27 cellular contexts compared by ENCODE assay signal in genomic region chr15:81380203-81380602, GRCh38. TPM values are rescaled to one million over a fixed set of nuclear protein-coding genes. Genes with fewer than 3 reads are reported as not detected.
DNase-seq lines count a peak whose midpoint lies in the region; ATAC-seq and TF ChIP-seq lines count a peak whose summit lies in the region.
"Had no signal": no experiment of that assay in that cellular context is flagged by ENCODE, and none has a peak within 500 bp of the region (broad histone marks: within the 10 kb centered on the region; RNA-seq: fewer than 3 reads in every experiment).

No MANE protein-coding gene starts in this region.

- H3K4me3 ChIP-seq in LNCaP clone FGC (ENCODE audit: low read depth, low read length) = no peak overlapping the region
- no peak overlapping the region for H3K4me3 ChIP-seq in vagina
- H3K4me3 ChIP-seq: A549; BLaER1 treated with 17β-estradiol and CSF1 and Interleukin-3, amounts not matched to agents 10 nM and 100 nM; GM23338 had no signal

- H3K4me1 Mint-ChIP-seq in activated CD4-positive, alpha-beta T cell treated with anti-CD3 and anti-CD28 coated beads, Interleukin-2, amount 10 ng/mL, durations not matched to agents 24 days and 14 days = peaks cover 6% of the 10 kb centered on the region
- peaks cover 0 to 2% of the 10 kb centered on the region in 2 donors for H3K4me1 Mint-ChIP-seq in immature natural killer cell

- no peak overlapping the region for H3K4me3 Mint-ChIP-seq in activated CD4-positive, alpha-beta T cell treated with anti-CD3 and anti-CD28 coated beads, Interleukin-2, amount 10 ng/mL, durations not matched to agents 24 days and 14 days
- H3K4me3 Mint-ChIP-seq in immature natural killer cell = no peak overlapping the region
- H3K4me3 Mint-ChIP-seq: CD4-positive, alpha-beta memory T cell; GM23338; H9; HFFc6 had no signal

- ATAC-seq in left colon (peak; percentile 55), GM19328 (IDR thresholded peaks at IDR 0.05; ENCODE audit: unreplicated experiment) (no peak), HG03342 (IDR thresholded peaks at IDR 0.05; ENCODE audit: unreplicated experiment) (no peak)
- ATAC-seq: A549, GM23338, HCT116 had no signal

- no peak overlapping the region for H3K27ac Mint-ChIP-seq in activated CD4-positive, alpha-beta T cell treated with anti-CD3 and anti-CD28 coated beads, Interleukin-2, amount 10 ng/mL, durations not matched to agents 24 days and 14 days
- H3K27ac Mint-ChIP-seq in immature natural killer cell = no peak overlapping the region
- H3K27ac Mint-ChIP-seq: CD4-positive, alpha-beta memory T cell; GM23338; H9; HFFc6 had no signal

- intact Hi-C loops in activated CD4-positive, alpha-beta T cell treated with anti-CD3 and anti-CD28 coated beads, Interleukin-2, amount 10 ng/mL, durations not matched to agents 24 days and 14 days (cut with micrococcal nuclease) = no loop called here
- intact Hi-C loops in left colon (cut with DNase I, micrococcal nuclease) (no loop called here), vagina (cut with DNase I) (no loop called here)

- TF ChIP-seq CTCF in LNCaP clone FGC (IDR thresholded peaks at IDR 0.05; ENCODE audit: control insufficient read depth, extremely low read depth, insufficient read depth) = no peak
- no peak for TF ChIP-seq CTCF in vagina (IDR thresholded peaks at IDR 0.05)

- H3K9me3 ChIP-seq in vagina = no peaks in the 10 kb centered on the region
- H3K9me3 ChIP-seq: BE2C had no signal

- TF ChIP-seq POLR2A in vagina (IDR thresholded peaks at IDR 0.05) = no peak

- no peaks in the 10 kb centered on the region for H3K9me3 Mint-ChIP-seq in activated CD4-positive, alpha-beta T cell treated with anti-CD3 and anti-CD28 coated beads, Interleukin-2, amount 10 ng/mL, durations not matched to agents 24 days and 14 days
- H3K9me3 Mint-ChIP-seq in immature natural killer cell = no peaks in the 10 kb centered on the region
- H3K9me3 Mint-ChIP-seq: GM23338, HFFc6 had no signal

- peaks cover 14% of the 10 kb centered on the region for H3K4me1 ChIP-seq in vagina
- H3K4me1 ChIP-seq: A549, BE2C had no signal

- no peaks in the 10 kb centered on the region for H3K36me3 ChIP-seq in vagina
- H3K36me3 ChIP-seq: BE2C; BLaER1 treated with 17β-estradiol and CSF1 and Interleukin-3, amounts not matched to agents 10 nM and 100 nM had no signal

- H3K27ac ChIP-seq in vagina = peak overlapping the region; percentile 46
- H3K27ac ChIP-seq: A549; BLaER1 treated with 17β-estradiol and CSF1 and Interleukin-3, amounts not matched to agents 10 nM and 100 nM had no signal

- no peaks in the 10 kb centered on the region for H3K27me3 ChIP-seq in vagina
- H3K27me3 ChIP-seq: BLaER1 treated with 17β-estradiol and CSF1 and Interleukin-3, amounts not matched to agents 10 nM and 100 nM had no signal

- H3K27me3 Mint-ChIP-seq in activated CD4-positive, alpha-beta T cell treated with anti-CD3 and anti-CD28 coated beads, Interleukin-2, amount 10 ng/mL, durations not matched to agents 24 days and 14 days = peaks cover 8% of the 10 kb centered on the region
- peaks cover 2 to 17% (median 6%) of the 10 kb centered on the region in 3 donors for H3K27me3 Mint-ChIP-seq in immature natural killer cell (ENCODE audit: low read depth in 3 of 3)

- H3K36me3 Mint-ChIP-seq in activated CD4-positive, alpha-beta T cell treated with anti-CD3 and anti-CD28 coated beads, Interleukin-2, amount 10 ng/mL, durations not matched to agents 24 days and 14 days (ENCODE audit: low read depth) = no peaks in the 10 kb centered on the region
- H3K36me3 Mint-ChIP-seq in immature natural killer cell = peaks cover 0 to 3% (median 0%) of the 10 kb centered on the region in 3 donors

- peak; percentile 62 for DNase-seq in activated CD4-positive, alpha-beta T cell treated with anti-CD3 and anti-CD28 coated beads, Interleukin-2, amount 10 ng/mL, durations not matched to agents 24 days and 14 days
- no peak for DNase-seq in activated CD4-positive, alpha-beta T cell treated with anti-CD3 and anti-CD28 coated beads for 1 hour
- DNase-seq in LNCaP clone FGC (ENCODE audit: low read depth) (peak; percentile 76), left colon (no peak), vagina (ENCODE audit: extremely low spot score in 2 of 2) (no peak), immature natural killer cell (no peak)
- DNase-seq: 8988T; ACHN; AML-193; BE2C; Calu3; CD4-positive, alpha-beta memory T cell; COR-L47; DMS53; DMS79 treated with DMSO at 0.1 percent for 48 hours; GF-D8; H9; HFFc6 had no signal

RNA-seq across cellular contexts. Expression of gene TMC3, which starts 6.2 kb away (rescaled TPM):
- total RNA-seq in activated CD4-positive, alpha-beta T cell treated with anti-CD3 and anti-CD28 coated beads, Interleukin-2, amount 10 ng/mL, durations not matched to agents 24 days and 14 days = not detected in 2 replicates
- total RNA-seq in left colon (not detected), vagina (2.7 TPM)
- under 1 TPM in 1 of 3 donors, not detected in 2; 0.07 TPM for polyA plus RNA-seq in immature natural killer cell
- total RNA-seq: Calu3; CD4-positive, alpha-beta memory T cell; Daoy; G401; GM23338; H4; H9; HFFc6 had no signal
- polyA plus RNA-seq: A549 had no signal

RNA-seq across cellular contexts. Expression of gene STARD5, which starts 56.3 kb away (rescaled TPM):
- 4.6 and 5.8 TPM in 2 replicates for total RNA-seq in activated CD4-positive, alpha-beta T cell treated with anti-CD3 and anti-CD28 coated beads, Interleukin-2, amount 10 ng/mL, durations not matched to agents 24 days and 14 days
- total RNA-seq in left colon (10 to 100 TPM; 32.7 to 36.4 TPM), vagina (28.0 TPM)
- 1 to 10 TPM in 2 of 3 donors, not detected in 1; 1.7 to 3.8 TPM for polyA plus RNA-seq in immature natural killer cell
- total RNA-seq: G401 had no signal

Comparison
In these comparisons a context has a peak if more than half of its experiments do, and no peak if none do; other contexts are left out.
1. DNase-seq: peak in activated CD4-positive, alpha-beta T cell treated with anti-CD3 and anti-CD28 coated beads, Interleukin-2, amount 10 ng/mL, durations not matched to agents 24 days and 14 days (single experiment) and LNCaP clone FGC (single experiment); none in activated CD4-positive, alpha-beta T cell treated with anti-CD3 and anti-CD28 coated beads for 1 hour (single experiment), left colon (0 of 2), vagina (0 of 2) and immature natural killer cell (0 of 3).